In genomic region chr7:55557666-55558188, GRCh38 we compare ENCODE assay signal across 8 cellular contexts. TPM values are rescaled to one million over a fixed set of nuclear protein-coding genes. Genes with fewer than 3 reads are reported as not detected.
DNase-seq lines count a peak whose midpoint lies in the region; ATAC-seq and TF ChIP-seq lines count a peak whose summit lies in the region.

No MANE protein-coding gene starts in this region.

- peak; percentile 62 for TF ChIP-seq POLR2A in GM19193 (IDR thresholded peaks at IDR 0.05; ENCODE audit: extremely low read depth, insufficient read depth, insufficient read length)
- TF ChIP-seq POLR2A in thyroid gland (IDR thresholded peaks at IDR 0.05) = no peak

- TF ChIP-seq CTCF in thyroid gland (IDR thresholded peaks at IDR 0.05) = no peak
- no peak for TF ChIP-seq CTCF in brain microvascular endothelial cell (IDR thresholded peaks at IDR 0.05; ENCODE audit: low read depth, low read length, missing control alignments)

- no peaks in the 10 kb centered on the region for H3K9me3 Mint-ChIP-seq in CD8-positive, alpha-beta memory T cell
- H3K9me3 Mint-ChIP-seq in activated CD4-positive, alpha-beta memory T cell treated with anti-CD3 and anti-CD28 coated beads, Interleukin-2, amount 10 ng/mL, durations not matched to agents 7 days and 5 days = no peaks in the 10 kb centered on the region

- H3K27ac Mint-ChIP-seq in CD8-positive, alpha-beta memory T cell = peak overlapping the region; percentile 15 to 92 (median 64)
- peak overlapping the region; percentile 27 for H3K27ac Mint-ChIP-seq in activated CD4-positive, alpha-beta memory T cell treated with anti-CD3 and anti-CD28 coated beads, Interleukin-2, amount 10 ng/mL, durations not matched to agents 7 days and 5 days

- H3K4me3 Mint-ChIP-seq in CD8-positive, alpha-beta memory T cell = peak overlapping the region in 6 of 7 donors; percentile 33 to 77 (median 52)
- H3K4me3 Mint-ChIP-seq in activated CD4-positive, alpha-beta memory T cell treated with anti-CD3 and anti-CD28 coated beads, Interleukin-2, amount 10 ng/mL, durations not matched to agents 7 days and 5 days = no peak overlapping the region

- in situ Hi-C loops in brain microvascular endothelial cell (cut with HindIII; ENCODE audit: low pct_ligation_motif_present, low sequenced_read_pairs) = no loop called here

- peaks cover 7% of the 10 kb centered on the region for H3K36me3 ChIP-seq in CD8-positive, alpha-beta memory T cell (ENCODE audit: insufficient read depth, low read length)
- no peaks in the 10 kb centered on the region for H3K36me3 ChIP-seq in thyroid gland
- H3K36me3 ChIP-seq in brain microvascular endothelial cell (replicated peaks) = no peaks in the 10 kb centered on the region

- POLR2A ChIA-PET in CD8-positive, alpha-beta memory T cell (lab: Charles Lee) = interaction anchor here (0.7 kb wide), 1 partner anchor 14 kb away, joined by 3 read pairs; no protein-coding TSS in a partner anchor
- POLR2A ChIA-PET in activated CD4-positive, alpha-beta memory T cell treated with anti-CD3 and anti-CD28 coated beads, Interleukin-2, amount 10 ng/mL, durations not matched to agents 7 days and 5 days (lab: Charles Lee) = no interaction called here

- ATAC-seq in HG03060 (IDR thresholded peaks at IDR 0.05; ENCODE audit: low read depth, unreplicated experiment) = peak; percentile 62

- CTCF ChIA-PET in CD8-positive, alpha-beta memory T cell (lab: Charles Lee) = no interaction called here
- CTCF ChIA-PET in activated CD4-positive, alpha-beta memory T cell treated with anti-CD3 and anti-CD28 coated beads, Interleukin-2, amount 10 ng/mL, durations not matched to agents 7 days and 5 days (lab: Charles Lee) = no interaction called here

- H3K27me3 ChIP-seq in CD8-positive, alpha-beta memory T cell (ENCODE audit: insufficient read depth, low read length, poor library complexity, severe bottlenecking) = no peaks in the 10 kb centered on the region
- no peaks in the 10 kb centered on the region for H3K27me3 ChIP-seq in thyroid gland
- no peaks in the 10 kb centered on the region for H3K27me3 ChIP-seq in brain microvascular endothelial cell (replicated peaks)

- H3K9me3 ChIP-seq in CD8-positive, alpha-beta memory T cell (ENCODE audit: low read length) = no peaks in the 10 kb centered on the region
- no peaks in the 10 kb centered on the region for H3K9me3 ChIP-seq in thyroid gland

- no peak overlapping the region for H3K4me3 ChIP-seq in CD8-positive, alpha-beta memory T cell (ENCODE audit: low read length)
- H3K4me3 ChIP-seq in thyroid gland (replicated peaks in 1 of 3) = no peak overlapping the region
- H3K4me3 ChIP-seq in brain microvascular endothelial cell (ENCODE audit: low read depth, low read length) = no peak overlapping the region

- DNase-seq in CD8-positive, alpha-beta memory T cell = no peak
- no peak for DNase-seq in activated CD4-positive, alpha-beta memory T cell treated with anti-CD3 and anti-CD28 coated beads, Interleukin-2, amount 10 ng/mL, durations not matched to agents 7 days and 5 days
- DNase-seq in thyroid gland = no peak
- no peak for DNase-seq in brain microvascular endothelial cell
- no peak for DNase-seq in mesenteric fat pad (ENCODE audit: low spot score)
- no peak for DNase-seq in SHP77 (lab: John Stamatoyannopoulos, UW)

- intact Hi-C loops in thyroid gland (cut with DNase I) = no loop called here

- peaks cover 0 to 4% of the 10 kb centered on the region in 2 donors for H3K27me3 Mint-ChIP-seq in CD8-positive, alpha-beta memory T cell
- no peaks in the 10 kb centered on the region for H3K27me3 Mint-ChIP-seq in activated CD4-positive, alpha-beta memory T cell treated with anti-CD3 and anti-CD28 coated beads, Interleukin-2, amount 10 ng/mL, durations not matched to agents 7 days and 5 days

- H3K4me1 ChIP-seq in CD8-positive, alpha-beta memory T cell (ENCODE audit: insufficient read depth, low read length) = peaks cover 86% of the 10 kb centered on the region
- peaks cover 5 to 13% of the 10 kb centered on the region in 2 donors for H3K4me1 ChIP-seq in thyroid gland

- peaks cover 0 to 42% (median 6%) of the 10 kb centered on the region in 3 donors for H3K36me3 Mint-ChIP-seq in CD8-positive, alpha-beta memory T cell
- peaks cover 21% of the 10 kb centered on the region for H3K36me3 Mint-ChIP-seq in activated CD4-positive, alpha-beta memory T cell treated with anti-CD3 and anti-CD28 coated beads, Interleukin-2, amount 10 ng/mL, durations not matched to agents 7 days and 5 days (ENCODE audit: low read depth)

- 78 to 81% methylated on average over 7 of the region's 7 CpGs for WGBS in thyroid gland, 2 donors

- peaks cover 88 to 100% (median 98%) of the 10 kb centered on the region in 3 donors for H3K4me1 Mint-ChIP-seq in CD8-positive, alpha-beta memory T cell
- peaks cover 67% of the 10 kb centered on the region for H3K4me1 Mint-ChIP-seq in activated CD4-positive, alpha-beta memory T cell treated with anti-CD3 and anti-CD28 coated beads, Interleukin-2, amount 10 ng/mL, durations not matched to agents 7 days and 5 days

- H3K27ac ChIP-seq in CD8-positive, alpha-beta memory T cell (ENCODE audit: low read depth, low read length) = no peak overlapping the region
- H3K27ac ChIP-seq in thyroid gland (no peak overlapping the region), brain microvascular endothelial cell (no peak overlapping the region)

RNA-seq across cellular contexts. Expression of gene VOPP1, which starts 14.6 kb away (rescaled TPM):
- 10 to 100 TPM; 65.6 to 67.3 TPM for total RNA-seq in CD8-positive, alpha-beta memory T cell
- 34.8 TPM for polyA plus RNA-seq in CD8-positive, alpha-beta memory T cell
- 10 to 100 TPM; 51.4 to 52.7 TPM for total RNA-seq in activated CD4-positive, alpha-beta memory T cell treated with anti-CD3 and anti-CD28 coated beads, Interleukin-2, amount 10 ng/mL, durations not matched to agents 7 days and 5 days
- 10 to 100 TPM; 42.6 to 58.0 (median 46.2) TPM for total RNA-seq in thyroid gland
- total RNA-seq in mesenteric fat pad = 69.5 TPM
